In the genomic region with DNA sequence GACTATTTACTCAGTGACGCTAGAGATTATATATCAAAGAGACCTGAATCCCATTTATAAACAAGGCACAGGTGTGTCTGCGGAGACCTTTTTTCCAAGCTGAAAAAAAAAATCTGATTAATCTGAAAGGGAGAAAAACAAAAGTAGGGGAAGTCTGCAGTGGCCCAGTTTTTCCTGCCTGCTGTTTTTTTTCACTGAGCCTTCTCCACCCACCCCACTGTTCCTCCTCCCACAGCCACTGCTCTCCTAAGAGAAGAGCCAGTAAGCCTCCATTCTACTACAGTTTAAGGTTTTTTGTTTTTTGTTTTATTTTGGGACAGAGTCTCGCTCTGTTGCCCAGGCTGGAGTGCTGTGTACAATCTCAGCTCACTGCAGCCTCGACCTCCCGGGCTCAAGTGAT, we compare ENCODE assay signal across 14 cellular contexts.
"Had no signal": no experiment of that assay in that cellular context is flagged by ENCODE, and none has a peak within 500 bp of the region (broad histone marks: within the 10 kb centered on the region; RNA-seq: fewer than 3 reads in every experiment).

No MANE protein-coding gene starts in this region.

- H3K27me3 Mint-ChIP-seq: activated naive CD8-positive, alpha-beta T cell treated with anti-CD3 and anti-CD28 coated beads, Interleukin-2, amount 50 U/mL, for 24 hours; activated T-helper 17 cell treated with anti-CD3 and anti-CD28 coated beads, Interleukin-2, amount 50 U/mL, for 72 hours; stimulated activated naive B cell treated with anti-CD40 and anti-IgM and Interleukin-4, amounts not matched to agents 10 μg/mL and 1 μg/mL and 100 μg/mL, for 72 hours had no signal

- H3K27me3 ChIP-seq: esophagus muscularis mucosa, right lobe of liver had no signal

- H3K36me3 Mint-ChIP-seq: mesothelial cell of epicardium had no signal

- H3K4me3 Mint-ChIP-seq: activated naive CD8-positive, alpha-beta T cell treated with anti-CD3 and anti-CD28 coated beads, Interleukin-2, amount 50 U/mL, for 24 hours; activated T-helper 17 cell treated with anti-CD3 and anti-CD28 coated beads, Interleukin-2, amount 50 U/mL, for 72 hours; dendritic cell treated with granulocyte-macrophage colony-stimulating factor and Interleukin-4, amounts not matched to agents 40 ng/mL and 50 ng/mL, for 4 days; mesothelial cell of epicardium; stimulated activated naive B cell treated with anti-CD40 and anti-IgM and Interleukin-4, amounts not matched to agents 10 μg/mL and 1 μg/mL and 100 μg/mL, for 72 hours had no signal

- H3K4me3 ChIP-seq: esophagus muscularis mucosa, lower lobe of right lung, right lobe of liver, thoracic aorta had no signal

- ATAC-seq: activated naive CD8-positive, alpha-beta T cell treated with anti-CD3 and anti-CD28 coated beads, Interleukin-2, amount 50 U/mL, for 24 hours; activated T-helper 17 cell treated with anti-CD3 and anti-CD28 coated beads, Interleukin-2, amount 50 U/mL, for 72 hours; lower lobe of right lung; right lobe of liver; stimulated activated naive B cell treated with anti-CD40 and anti-IgM and Interleukin-4, amounts not matched to agents 10 μg/mL and 1 μg/mL and 100 μg/mL, for 72 hours had no signal

- DNase-seq: activated naive CD8-positive, alpha-beta T cell treated with anti-CD3 and anti-CD28 coated beads, Interleukin-2, amount 50 U/mL, for 24 hours; central memory CD4-positive, alpha-beta T cell; glutamatergic neuron; lower lobe of right lung; stimulated activated CD4-positive, alpha-beta T cell treated with anti-CD3 and anti-CD28 coated beads, Interleukin-1b, Interleukin-23, amount 100 ng/mL, for 48 hours; stimulated activated naive B cell treated with anti-CD40 and anti-IgM and Interleukin-4, amounts not matched to agents 10 μg/mL and 1 μg/mL and 100 μg/mL, for 72 hours; T1000 had no signal

- H3K27ac Mint-ChIP-seq: activated naive CD8-positive, alpha-beta T cell treated with anti-CD3 and anti-CD28 coated beads, Interleukin-2, amount 50 U/mL, for 24 hours; activated T-helper 17 cell treated with anti-CD3 and anti-CD28 coated beads, Interleukin-2, amount 50 U/mL, for 72 hours; dendritic cell treated with granulocyte-macrophage colony-stimulating factor and Interleukin-4, amounts not matched to agents 40 ng/mL and 50 ng/mL, for 4 days; mesothelial cell of epicardium had no signal

- H3K4me1 ChIP-seq: lower lobe of right lung, right lobe of liver had no signal

- H3K9me3 ChIP-seq: esophagus muscularis mucosa, lower lobe of right lung, right lobe of liver, thoracic aorta had no signal

- H3K9me3 Mint-ChIP-seq: activated naive CD8-positive, alpha-beta T cell treated with anti-CD3 and anti-CD28 coated beads, Interleukin-2, amount 50 U/mL, for 24 hours; activated T-helper 17 cell treated with anti-CD3 and anti-CD28 coated beads, Interleukin-2, amount 50 U/mL, for 72 hours; dendritic cell treated with granulocyte-macrophage colony-stimulating factor and Interleukin-4, amounts not matched to agents 40 ng/mL and 50 ng/mL, for 4 days; mesothelial cell of epicardium; stimulated activated naive B cell treated with anti-CD40 and anti-IgM and Interleukin-4, amounts not matched to agents 10 μg/mL and 1 μg/mL and 100 μg/mL, for 72 hours had no signal

- H3K36me3 ChIP-seq: right lobe of liver had no signal

- H3K27ac ChIP-seq: esophagus muscularis mucosa, lower lobe of right lung, right lobe of liver, thoracic aorta, VCaP had no signal
